In genomic region chr5:172849636-172850453, GRCh38 we compare ENCODE assay signal across 9 cellular contexts. TPM values are rescaled to one million over a fixed set of nuclear protein-coding genes. Genes with fewer than 3 reads are reported as not detected.
DNase-seq lines count a peak whose midpoint lies in the region; ATAC-seq and TF ChIP-seq lines count a peak whose summit lies in the region.
"Had no signal": no experiment of that assay in that cellular context is flagged by ENCODE, and none has a peak within 500 bp of the region (broad histone marks: within the 10 kb centered on the region; RNA-seq: fewer than 3 reads in every experiment).

No MANE protein-coding gene starts in this region.

- H3K27ac ChIP-seq in right atrium auricular region, result no peak overlapping the region

- DNase-seq in G401 (ENCODE audit: low spot score), result peak; percentile 59
- DNase-seq in RKO (ENCODE audit: low spot score), result peak; percentile 29
- peak; percentile 76 to 87 (median 82) for DNase-seq in mucosa of descending colon
- DNase-seq in A172 (ENCODE audit: low spot score), result no peak
- no peak for DNase-seq in activated CD4-positive, alpha-beta T cell treated with anti-CD3 and anti-CD28 coated beads, Interleukin-2, amount 10 ng/mL, durations not matched to agents 7 days and 5 days
- no peak for DNase-seq in right atrium auricular region (ENCODE audit: low spot score)
- DNase-seq in SW 1271 (lab: John Stamatoyannopoulos, UW), result no peak

- intact Hi-C loops in mucosa of descending colon (cut with DNase I, micrococcal nuclease), result loop anchor here in 1 of 2 donors (10.0 kb wide), 1 partner anchor 75 kb away; the partner anchor contains the start of gene DUSP1

- no peaks in the 10 kb centered on the region for H3K9me3 Mint-ChIP-seq in activated CD4-positive, alpha-beta T cell treated with anti-CD3 and anti-CD28 coated beads, Interleukin-2, amount 10 ng/mL, durations not matched to agents 7 days and 5 days
- H3K9me3 Mint-ChIP-seq: natural killer cell treated with Interleukin-12 subunit alpha and Interleukin-12 subunit beta and Interleukin-15 and Interleukin-18, amount 100 ng/mL, for 72 hours had no signal

- TF ChIP-seq CTCF in mucosa of descending colon (IDR thresholded peaks at IDR 0.05), result no peak
- TF ChIP-seq CTCF in right atrium auricular region (IDR thresholded peaks at IDR 0.05), result no peak

- in situ Hi-C loops in G401 (cut with HindIII; ENCODE audit: low sequenced_read_pairs), result no loop called here

- peaks cover 39% of the 10 kb centered on the region for H3K4me1 Mint-ChIP-seq in activated CD4-positive, alpha-beta T cell treated with anti-CD3 and anti-CD28 coated beads, Interleukin-2, amount 10 ng/mL, durations not matched to agents 7 days and 5 days

- no peaks in the 10 kb centered on the region for H3K27me3 Mint-ChIP-seq in activated CD4-positive, alpha-beta T cell treated with anti-CD3 and anti-CD28 coated beads, Interleukin-2, amount 10 ng/mL, durations not matched to agents 7 days and 5 days
- H3K27me3 Mint-ChIP-seq: natural killer cell treated with Interleukin-12 subunit alpha and Interleukin-12 subunit beta and Interleukin-15 and Interleukin-18, amount 100 ng/mL, for 72 hours had no signal

- H3K36me3 Mint-ChIP-seq in activated CD4-positive, alpha-beta T cell treated with anti-CD3 and anti-CD28 coated beads, Interleukin-2, amount 10 ng/mL, durations not matched to agents 7 days and 5 days (ENCODE audit: low read depth), result no peaks in the 10 kb centered on the region
- H3K36me3 Mint-ChIP-seq: natural killer cell treated with Interleukin-12 subunit alpha and Interleukin-12 subunit beta and Interleukin-15 and Interleukin-18, amount 100 ng/mL, for 72 hours had no signal

- ATAC-seq in GM21786 (IDR thresholded peaks at IDR 0.05; ENCODE audit: unreplicated experiment) (peak; percentile 72), mucosa of descending colon (peak; percentile 81)

- H3K4me1 ChIP-seq in mucosa of descending colon (ENCODE audit: low read depth) (peaks cover 49% of the 10 kb centered on the region), right atrium auricular region (peaks cover 0 to 44% of the 10 kb centered on the region in 2 donors)

- no peak overlapping the region for H3K4me3 Mint-ChIP-seq in activated CD4-positive, alpha-beta T cell treated with anti-CD3 and anti-CD28 coated beads, Interleukin-2, amount 10 ng/mL, durations not matched to agents 7 days and 5 days
- H3K4me3 Mint-ChIP-seq: natural killer cell treated with Interleukin-12 subunit alpha and Interleukin-12 subunit beta and Interleukin-15 and Interleukin-18, amount 100 ng/mL, for 72 hours had no signal

- no peaks in the 10 kb centered on the region for H3K9me3 ChIP-seq in mucosa of descending colon
- no peaks in the 10 kb centered on the region for H3K9me3 ChIP-seq in right atrium auricular region

- no peak overlapping the region for H3K27ac Mint-ChIP-seq in activated CD4-positive, alpha-beta T cell treated with anti-CD3 and anti-CD28 coated beads, Interleukin-2, amount 10 ng/mL, durations not matched to agents 7 days and 5 days

- POLR2A ChIA-PET in activated CD4-positive, alpha-beta T cell treated with anti-CD3 and anti-CD28 coated beads, Interleukin-2, amount 10 ng/mL, durations not matched to agents 7 days and 5 days (lab: Charles Lee), result no interaction called here

- no peaks in the 10 kb centered on the region for H3K36me3 ChIP-seq in mucosa of descending colon (ENCODE audit: low read depth)
- no peaks in the 10 kb centered on the region for H3K36me3 ChIP-seq in right atrium auricular region

- CTCF ChIA-PET in activated CD4-positive, alpha-beta T cell treated with anti-CD3 and anti-CD28 coated beads, Interleukin-2, amount 10 ng/mL, durations not matched to agents 7 days and 5 days (lab: Charles Lee), result interaction anchor here (0.5 to 1.4 kb wide), 4 partner anchors 10 to 193 kb away, joined by 3 read pairs; no protein-coding TSS in a partner anchor

- no peak overlapping the region for H3K4me3 ChIP-seq in mucosa of descending colon
- H3K4me3 ChIP-seq in right atrium auricular region, result no peak overlapping the region

- H3K27me3 ChIP-seq in right atrium auricular region, result no peaks in the 10 kb centered on the region

RNA-seq across cellular contexts. Expression of gene ERGIC1, which starts 15.8 kb away (rescaled TPM):
- 21.3 and 28.7 TPM in 2 replicates for total RNA-seq in G401 (2014; rRNA removed; shearing (Covaris generic))
- total RNA-seq in mucosa of descending colon (100 to 1,000 TPM; 153 to 222 (median 199) TPM), right atrium auricular region (100 to 1,000 TPM in 1 of 2 donors, 10 to 100 TPM in 1; 70.7 to 113 TPM)
- 87.2 and 91.6 TPM in 2 replicates for total RNA-seq in A172 (2014; rRNA removed; shearing (Covaris generic))
- 10 to 100 TPM; 43.4 to 45.0 TPM for total RNA-seq in activated CD4-positive, alpha-beta T cell treated with anti-CD3 and anti-CD28 coated beads, Interleukin-2, amount 10 ng/mL, durations not matched to agents 7 days and 5 days

Comparison
In these comparisons a context has a peak if more than half of its experiments do, and no peak if none do; other contexts are left out.
1. DNase-seq: peak in G401 (single experiment), RKO (single experiment) and mucosa of descending colon (3 of 3); none in A172 (single experiment), activated CD4-positive, alpha-beta T cell treated with anti-CD3 and anti-CD28 coated beads, Interleukin-2, amount 10 ng/mL, durations not matched to agents 7 days and 5 days (single experiment), right atrium auricular region (single experiment) and SW 1271 (0 of 2).